In the genomic region with DNA sequence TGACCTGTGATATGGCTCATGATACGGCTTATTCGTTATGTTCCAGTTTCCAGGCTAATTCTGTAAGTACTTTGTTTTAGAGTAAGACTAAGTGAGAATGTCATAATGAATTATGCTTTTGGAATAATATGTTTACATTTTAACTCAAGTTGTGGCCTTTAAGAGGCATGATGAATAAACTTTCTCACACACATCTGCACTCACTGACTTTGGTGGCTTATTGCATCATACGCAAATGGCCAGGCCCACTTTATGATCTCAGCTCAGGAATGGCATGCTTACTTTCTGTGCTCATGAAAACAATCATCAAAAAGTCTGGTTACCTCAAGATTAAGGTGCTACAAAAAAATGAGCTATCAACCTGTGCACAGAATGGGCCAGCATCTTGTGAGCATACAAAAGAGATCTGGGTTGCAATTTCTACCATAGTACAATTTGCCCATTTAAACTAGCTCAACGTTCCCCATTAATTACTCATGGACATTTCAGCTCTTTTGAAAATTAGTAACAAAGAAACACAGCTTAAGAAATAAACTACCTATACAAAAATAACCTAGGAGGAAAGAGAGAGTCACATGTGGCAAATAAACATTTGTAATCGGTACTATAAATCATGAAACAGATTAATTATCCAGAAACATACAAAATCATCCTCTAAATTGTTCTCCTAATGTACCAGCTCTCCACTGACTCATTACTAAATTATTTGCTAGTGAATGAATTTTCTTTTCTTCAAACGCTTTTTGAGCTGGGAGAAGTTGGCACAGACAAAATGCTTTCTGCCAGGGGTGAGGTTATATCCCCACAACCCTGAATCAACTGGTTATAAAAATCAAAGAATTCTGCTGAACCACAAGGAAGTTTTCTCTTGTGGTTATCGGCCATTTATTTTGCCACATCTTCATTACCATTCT, we compare ENCODE assay signal across 17 cellular contexts.
DNase-seq lines count a peak whose midpoint lies in the region; ATAC-seq, FAIRE-seq and TF ChIP-seq lines count a peak whose summit lies in the region.
"Had no signal": no experiment of that assay in that cellular context is flagged by ENCODE, and none has a peak within 500 bp of the region (broad histone marks: within the 10 kb centered on the region; RNA-seq: fewer than 3 reads in every experiment).

No MANE protein-coding gene starts in this region.

- no peak overlapping the region for H2AFZ ChIP-seq in keratinocyte (ENCODE audit: control insufficient read depth, low read length)

- H3K36me3 ChIP-seq in A673 (ENCODE audit: insufficient read depth, low read length, poor library complexity, severe bottlenecking) (no peaks in the 10 kb centered on the region), keratinocyte (ENCODE audit: control insufficient read depth in 2 of 2, extremely low read depth in 1 of 2, insufficient read depth in 2 of 2, low read length in 2 of 2) (no peaks in the 10 kb centered on the region), thyroid gland (no peaks in the 10 kb centered on the region), BE2C (no peaks in the 10 kb centered on the region; the same call in 1 of the 2 replicates)
- H3K36me3 ChIP-seq: ascending aorta, upper lobe of left lung had no signal

- H3K4me3 ChIP-seq in A673 (ENCODE audit: low read depth, low read length, poor library complexity, severe bottlenecking) (no peak overlapping the region), cardiac fibroblast (replicated peaks in 1 of 2; ENCODE audit: low read depth in 2 of 2, low read length in 2 of 2) (no peak overlapping the region), keratinocyte (ENCODE audit: control insufficient read depth in 2 of 3, extremely low read depth in 1 of 3, insufficient read depth in 2 of 3, low read depth in 1 of 3, low read length in 3 of 3) (no peak overlapping the region), thyroid gland (replicated peaks in 1 of 3) (no peak overlapping the region), BE2C (ENCODE audit: low read depth, low read length) (no peak overlapping the region)
- H3K4me3 ChIP-seq: ascending aorta, upper lobe of left lung had no signal

- TF ChIP-seq CTCF in A673 (conservative IDR thresholded peaks at IDR 0.05; ENCODE audit: low read depth, low read length) (no peak), cardiac fibroblast (IDR thresholded peaks at IDR 0.05; ENCODE audit: low read depth, low read length) (no peak), keratinocyte (optimal IDR thresholded peaks at IDR 0.05 in 1 of 3, IDR thresholded peaks at IDR 0.05 in 1 of 3, conservative IDR thresholded peaks at IDR 0.05 in 1 of 3; ENCODE audit: extremely low read depth in 1 of 3, insufficient read depth in 2 of 3, low read length in 3 of 3) (no peak), thyroid gland (IDR thresholded peaks at IDR 0.05) (no peak), BE2C (IDR thresholded peaks at IDR 0.05; ENCODE audit: low read depth, low read length) (no peak)

- dilution Hi-C loops in keratinocyte (cut with MboI; ENCODE audit: extremely low pct_ligation_motif_present, low sequenced_read_pairs): no loop called here

- ATAC-seq in GM19023 (IDR thresholded peaks at IDR 0.05; ENCODE audit: unreplicated experiment): no peak
- ATAC-seq: activated T-cell treated with anti-CD3 and anti-CD28 coated beads, Interleukin-2, amount 50 U/mL, for 4 hours; WTC11 had no signal

- H3K4me1 ChIP-seq in A673 (ENCODE audit: insufficient read depth, low read length, poor library complexity, severe bottlenecking): no peaks in the 10 kb centered on the region
- peaks cover 25% of the 10 kb centered on the region for H3K4me1 ChIP-seq in keratinocyte (ENCODE audit: control insufficient read depth, extremely low read depth, insufficient read depth, low read length)
- H3K4me1 ChIP-seq in thyroid gland: no peaks in the 10 kb centered on the region
- no peaks in the 10 kb centered on the region for H3K4me1 ChIP-seq in BE2C
- H3K4me1 ChIP-seq: ascending aorta, upper lobe of left lung had no signal

- no peak for TF ChIP-seq POLR2A in thyroid gland (IDR thresholded peaks at IDR 0.05)

- H3K9me1 ChIP-seq in keratinocyte (ENCODE audit: control insufficient read depth, extremely low read depth, insufficient read depth, low read length): no peaks in the 10 kb centered on the region

- no peaks in the 10 kb centered on the region for H4K20me1 ChIP-seq in keratinocyte (ENCODE audit: control insufficient read depth, extremely low read depth, insufficient read depth, low read length)

- H3K79me2 ChIP-seq in keratinocyte (ENCODE audit: control insufficient read depth, insufficient read depth, low read length): no peaks in the 10 kb centered on the region

- no TSS peak for BruUV-seq in A673 (replicated peaks; lab: Mats Ljungman, UMichigan)

- DNase-seq in A673 (ENCODE audit: low spot score) (peak; percentile 0), HT1080 (ENCODE audit: low read depth) (peak; percentile 72), cardiac fibroblast (ENCODE audit: low read depth in 2 of 2) (peak; percentile 22 to 49), keratinocyte (ENCODE audit: low read depth, low spot score) (peak; percentile 46), thyroid gland (no peak), BE2C (no peak)
- no peak for DNase-seq in stimulated activated naive CD4-positive, alpha-beta T cell (lab: John Stamatoyannopoulos, UW)
- DNase-seq: activated T-cell treated with anti-CD3 and anti-CD28 coated beads, Interleukin-2, amount 50 U/mL, for 4 hours; naive B cell; NCI-H1436 treated with DMSO at 0.1 percent for 48 hours; NCI-H748 treated with DMSO at 0.1 percent for 48 hours; SHP77; upper lobe of left lung had no signal

- intact Hi-C loops in A673 (cut with micrococcal nuclease; ENCODE audit: unreplicated experiment): no loop called here
- intact Hi-C loops in thyroid gland (cut with DNase I): no loop called here

- H3K27me3 ChIP-seq in A673 (replicated peaks; ENCODE audit: insufficient read depth, low read depth, low read length, poor library complexity) (no peaks in the 10 kb centered on the region), keratinocyte (ENCODE audit: control insufficient read depth, extremely low read depth, insufficient read depth, low read length) (no peaks in the 10 kb centered on the region), thyroid gland (no peaks in the 10 kb centered on the region), BE2C (no peaks in the 10 kb centered on the region)
- H3K27me3 ChIP-seq: ascending aorta, upper lobe of left lung had no signal

- WGBS in thyroid gland, 2 donors: 79 to 86% methylated on average over 7 of the region's 7 CpGs

- H3K9me3 ChIP-seq in A673 (ENCODE audit: low read depth, low read length, poor library complexity, severe bottlenecking) (no peaks in the 10 kb centered on the region), keratinocyte (ENCODE audit: control insufficient read depth, low read depth, low read length) (no peaks in the 10 kb centered on the region), thyroid gland (no peaks in the 10 kb centered on the region), BE2C (0 out of 2 replicates have a peak, but pooled peaks cover 3% of the 10 kb centered on the region)
- H3K9me3 ChIP-seq: ascending aorta, upper lobe of left lung had no signal

- POLR2A ChIA-PET in A673 (lab: Charles Lee; ENCODE audit: low non-redundant PET): no interaction called here

- peak; percentile 63 for FAIRE-seq in keratinocyte (lab: Jason Lieb, UNC)
- FAIRE-seq: islet of Langerhans had no signal

- peak overlapping the region; percentile 27 for H3K4me2 ChIP-seq in keratinocyte (ENCODE audit: control insufficient read depth, extremely low read depth, insufficient read depth, low read depth, low read length)

- no peak overlapping the region for H3K9ac ChIP-seq in keratinocyte (ENCODE audit: control insufficient read depth, extremely low read depth, insufficient read depth, low read length)

- H3K27ac ChIP-seq in A673 (ENCODE audit: low read depth, low read length, poor library complexity, severe bottlenecking) (no peak overlapping the region), keratinocyte (ENCODE audit: control insufficient read depth, insufficient read depth, low read length) (peak overlapping the region; percentile 44), thyroid gland (no peak overlapping the region)
- H3K27ac ChIP-seq: upper lobe of left lung had no signal

- CTCF ChIA-PET in A673 (lab: Charles Lee): no interaction called here

Comparison
In these comparisons a context has a peak if more than half of its experiments do, and no peak if none do; other contexts are left out.
1. DNase-seq: peak in A673 (single experiment), HT1080 (single experiment), cardiac fibroblast (2 of 2) and keratinocyte (single experiment); none in thyroid gland (0 of 2), BE2C (single experiment) and stimulated activated naive CD4-positive, alpha-beta T cell (0 of 6).